Comparison of ENCODE assay signal across 27 cellular contexts in the genomic region with DNA sequence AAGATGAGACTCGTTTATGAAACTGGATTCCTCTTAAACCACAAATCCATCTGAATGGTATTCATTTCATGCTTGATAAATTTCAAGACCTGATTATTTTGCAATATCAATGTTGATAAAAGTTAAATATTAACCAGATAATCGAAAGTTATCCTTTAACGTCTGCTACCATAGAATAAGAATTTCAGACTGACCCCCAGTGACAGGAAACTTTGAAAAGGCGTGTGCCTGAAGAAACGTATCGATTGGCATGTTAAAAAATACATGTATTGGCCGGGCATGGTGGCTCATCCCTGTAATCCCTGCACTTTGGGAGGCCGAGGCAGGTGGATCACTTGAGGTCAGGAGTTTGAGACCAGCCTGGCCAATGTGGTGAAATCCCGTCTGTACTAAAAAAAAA. TPM values are rescaled to one million over a fixed set of nuclear protein-coding genes. Genes with fewer than 3 reads are reported as not detected.
DNase-seq lines count a peak whose midpoint lies in the region; ATAC-seq, FAIRE-seq and TF ChIP-seq lines count a peak whose summit lies in the region.
"Had no signal": no experiment of that assay in that cellular context is flagged by ENCODE, and none has a peak within 500 bp of the region (broad histone marks: within the 10 kb centered on the region; RNA-seq: fewer than 3 reads in every experiment).

No MANE protein-coding gene starts in this region.

- peaks cover 49% of the 10 kb centered on the region for H3K4me1 Mint-ChIP-seq in activated T-cell treated with anti-CD3 and anti-CD28 coated beads, Interleukin-2, amount 50 U/mL, for 4 hours (ENCODE audit: low read depth)

- H3K27me3 Mint-ChIP-seq in activated T-cell treated with anti-CD3 and anti-CD28 coated beads, Interleukin-2, amount 50 U/mL, for 4 hours (ENCODE audit: low read depth) = no peaks in the 10 kb centered on the region
- H3K27me3 Mint-ChIP-seq: memory B cell; naive thymus-derived CD4-positive, alpha-beta T cell had no signal

- CTCF ChIA-PET in K562 (lab: Yijun Ruan, JAX; ENCODE audit: low intra/inter-chr PET ratio) = no interaction called here

- 61% methylated on average over 9 of the region's 9 CpGs for WGBS in K562 (ENCODE audit: insufficient coverage, low coverage, missing lambda C conversion rate)
- WGBS in mesenchymal stem cell = 96% methylated on average over 7 of the region's 9 CpGs

- no TSS peak for BruUV-seq in K562 (replicated peaks; lab: Mats Ljungman, UMichigan)

- H3K36me3 ChIP-seq in K562 (ENCODE audit: control insufficient read depth, insufficient read depth, low read length) = no peaks in the 10 kb centered on the region
- H3K36me3 ChIP-seq in mesenchymal stem cell (ENCODE audit: control insufficient read depth in 1 of 2, insufficient read depth in 2 of 2, low read depth in 1 of 2, low read length in 2 of 2) = peaks cover 0 to 2% of the 10 kb centered on the region in 2 experiments
- no peaks in the 10 kb centered on the region for H3K36me3 ChIP-seq in stomach smooth muscle (ENCODE audit: control insufficient read depth in 2 of 2, insufficient read depth in 2 of 2, low read length in 2 of 2)

- TF ChIP-seq CTCF in K562 (IDR thresholded peaks at IDR 0.05 in 2 of 3, conservative IDR thresholded peaks at IDR 0.05 in 1 of 3; ENCODE audit: insufficient read depth in 2 of 3, low read depth in 1 of 3, low read length in 3 of 3) = no peak
- no peak for TF ChIP-seq CTCF in dorsolateral prefrontal cortex (IDR thresholded peaks at IDR 0.05 in 54 of 56, conservative IDR thresholded peaks at IDR 0.05 in 2 of 56; ENCODE audit: low read depth in 1 of 56, partially characterized antibody in 56 of 56)

- no peak for TF ChIP-seq EP300 in K562 (IDR thresholded peaks at IDR 0.05; ENCODE audit: low read length)

- no peak overlapping the region for H3K4me3 ChIP-seq in K562
- no peak overlapping the region for H3K4me3 ChIP-seq in mesenchymal stem cell (ENCODE audit: insufficient read depth in 1 of 2, low read depth in 1 of 2, low read length in 2 of 2)
- H3K4me3 ChIP-seq in stomach smooth muscle (ENCODE audit: low read length in 2 of 2) = no peak overlapping the region
- H3K4me3 ChIP-seq in dorsolateral prefrontal cortex = no peak overlapping the region

- intact Hi-C loops in K562 (cut with micrococcal nuclease) = no loop called here
- intact Hi-C loops in dorsolateral prefrontal cortex (cut with DNase I) = no loop called here

- no peak for ATAC-seq in K562
- ATAC-seq in activated T-cell treated with anti-CD3 and anti-CD28 coated beads, Interleukin-2, amount 50 U/mL, for 4 hours = no peak
- ATAC-seq: activated T-cell treated with anti-CD3 and anti-CD28 coated beads, Interleukin-2, amount 50 U/mL, for 72 hours; CD8-positive, alpha-beta T cell; naive thymus-derived CD4-positive, alpha-beta T cell; PC-3 had no signal

- H4K20me1 ChIP-seq in K562 (replicated peaks; ENCODE audit: control insufficient read depth, insufficient read depth, low read length) = no peaks in the 10 kb centered on the region

- H3K9ac ChIP-seq in K562 (ENCODE audit: insufficient read depth in 1 of 2, low read depth in 2 of 2, low read length in 2 of 2) (no peak overlapping the region), mesenchymal stem cell (ENCODE audit: low read length) (no peak overlapping the region), stomach smooth muscle (ENCODE audit: low read length in 2 of 2) (no peak overlapping the region)

- H3K9me3 Mint-ChIP-seq in activated T-cell treated with anti-CD3 and anti-CD28 coated beads, Interleukin-2, amount 50 U/mL, for 4 hours = no peaks in the 10 kb centered on the region
- H3K9me3 Mint-ChIP-seq: activated naive CD4-positive, alpha-beta T cell treated with anti-CD3 and anti-CD28 coated beads, Interleukin-2, amount 10 ng/mL, durations not matched to agents 7 days and 5 days; activated T-cell treated with anti-CD3 and anti-CD28 coated beads, Interleukin-2, amount 50 U/mL, for 72 hours; CD8-positive, alpha-beta T cell; memory B cell; naive thymus-derived CD4-positive, alpha-beta T cell had no signal

- H3K4me3 Mint-ChIP-seq in activated T-cell treated with anti-CD3 and anti-CD28 coated beads, Interleukin-2, amount 50 U/mL, for 4 hours = no peak overlapping the region
- H3K4me3 Mint-ChIP-seq: activated naive CD4-positive, alpha-beta T cell treated with anti-CD3 and anti-CD28 coated beads, Interleukin-2, amount 10 ng/mL, durations not matched to agents 7 days and 5 days; CD8-positive, alpha-beta T cell; memory B cell had no signal

- no peak for FAIRE-seq in K562 (lab: Jason Lieb, UNC)
- FAIRE-seq: GM18507, TTC549 had no signal

- no peak overlapping the region for H3K18ac ChIP-seq in mesenchymal stem cell (ENCODE audit: low read depth in 1 of 2, low read length in 2 of 2)

- in situ Hi-C loops in K562 (cut with MboI) = no loop called here

- H3K4ac ChIP-seq in mesenchymal stem cell (ENCODE audit: low read depth in 1 of 2, low read length in 2 of 2) = no peak overlapping the region

- no peak overlapping the region for H3K14ac ChIP-seq in mesenchymal stem cell (ENCODE audit: low read length in 2 of 2)

- no peak overlapping the region for H2AK5ac ChIP-seq in mesenchymal stem cell (ENCODE audit: low read length, severe bottlenecking)

- H2AFZ ChIP-seq in K562 (ENCODE audit: low read depth, low read length) (no peak overlapping the region), mesenchymal stem cell (ENCODE audit: low read depth, low read length) (no peak overlapping the region)

- H3K27ac ChIP-seq in K562 (ENCODE audit: extremely low read depth, low read depth, low read length) (no peak overlapping the region), mesenchymal stem cell (ENCODE audit: low read length, poor library complexity, severe bottlenecking) (peak overlapping the region; percentile 93), stomach smooth muscle (ENCODE audit: low read length) (peak overlapping the region; percentile 73), dorsolateral prefrontal cortex (peak overlapping the region in 1 of 59 donors; percentile 24)

- no peak for TF ChIP-seq RAD21 in K562 (CRISPR knock-in tag; conservative IDR thresholded peaks at IDR 0.05 in 1 of 2, IDR thresholded peaks at IDR 0.05 in 1 of 2)

- H3K4me2 ChIP-seq in K562 (ENCODE audit: insufficient read depth, low read length) (no peak overlapping the region), mesenchymal stem cell (ENCODE audit: low read length, poor library complexity, severe bottlenecking) (no peak overlapping the region)

- H2BK15ac ChIP-seq in mesenchymal stem cell (ENCODE audit: low read depth, poor library complexity, severe bottlenecking) = no peak overlapping the region

- POLR2A ChIA-PET in K562 (lab: Yijun Ruan, JAX) = no interaction called here

- no peaks in the 10 kb centered on the region for H3K36me3 Mint-ChIP-seq in activated T-cell treated with anti-CD3 and anti-CD28 coated beads, Interleukin-2, amount 50 U/mL, for 4 hours (ENCODE audit: insufficient read depth)
- H3K36me3 Mint-ChIP-seq: activated naive CD4-positive, alpha-beta T cell treated with anti-CD3 and anti-CD28 coated beads, Interleukin-2, amount 10 ng/mL, durations not matched to agents 7 days and 5 days; CD8-positive, alpha-beta T cell; memory B cell; naive thymus-derived CD4-positive, alpha-beta T cell had no signal

- H3K9me1 ChIP-seq in K562 (ENCODE audit: control insufficient read depth, insufficient read depth, low read length) = no peaks in the 10 kb centered on the region

- H2BK12ac ChIP-seq in mesenchymal stem cell (ENCODE audit: low read length in 2 of 2) = no peak overlapping the region

- H3K27me3 ChIP-seq in K562 (ENCODE audit: control insufficient read depth in 2 of 2, insufficient read depth in 2 of 2, low read length in 2 of 2) (no peaks in the 10 kb centered on the region), mesenchymal stem cell (ENCODE audit: control insufficient read depth in 1 of 2, insufficient read depth in 1 of 2, low read length in 2 of 2) (no peaks in the 10 kb centered on the region), stomach smooth muscle (ENCODE audit: control insufficient read depth in 1 of 2, insufficient read depth in 2 of 2, low read length in 2 of 2) (no peaks in the 10 kb centered on the region), dorsolateral prefrontal cortex (peaks cover 0 to 6% (median 0%) of the 10 kb centered on the region in 45 donors)

- H3K9me3 ChIP-seq in K562 (replicated peaks; ENCODE audit: control insufficient read depth, insufficient read depth, low read depth, low read length) (no peaks in the 10 kb centered on the region), mesenchymal stem cell (ENCODE audit: control insufficient read depth, low read length) (no peaks in the 10 kb centered on the region), stomach smooth muscle (ENCODE audit: control insufficient read depth in 2 of 2, low read length in 2 of 2) (no peaks in the 10 kb centered on the region)

- no peak for TF ChIP-seq POLR2A in K562 (conservative IDR thresholded peaks at IDR 0.05)

- H4K91ac ChIP-seq in mesenchymal stem cell (ENCODE audit: low read length) = no peak overlapping the region

- H2BK5ac ChIP-seq in mesenchymal stem cell (ENCODE audit: low read depth, low read length, poor library complexity, severe bottlenecking) = no peak overlapping the region

- DNase-seq in HK-2 (ENCODE audit: unreplicated experiment) (peak; percentile 34), K562 (ENCODE audit: extremely low read depth in 1 of 4, low spot score in 3 of 4) (no peak), mesenchymal stem cell (no peak), cerebellum (ENCODE audit: low spot score) (no peak), NCI-H524 (lab: John Stamatoyannopoulos, UW) (no peak), dorsolateral prefrontal cortex (no peak)
- DNase-seq in activated T-cell treated with anti-CD3 and anti-CD28 coated beads, Interleukin-2, amount 50 U/mL, for 4 hours = no peak
- DNase-seq: activated naive CD4-positive, alpha-beta T cell treated with anti-CD3 and anti-CD28 coated beads, Interleukin-2, amount 10 ng/mL, durations not matched to agents 7 days and 5 days; activated T-cell treated with anti-CD3 and anti-CD28 coated beads, Interleukin-2, amount 50 U/mL, for 72 hours; CD8-positive, alpha-beta T cell; central memory CD4-positive, alpha-beta T cell; DMS53; erythroblast; GDM1; H7; Kasumi-1; naive thymus-derived CD4-positive, alpha-beta T cell; NCI-H187; NCI-H2227 treated with DMSO at 0.1 percent for 48 hours; PC-3; SIG-M5; stimulated activated CD4-positive, alpha-beta T cell treated with anti-CD3 and anti-CD28 coated beads, Interleukin-15, amount 100 ng/mL, for 24 hours had no signal

- H4K8ac ChIP-seq in mesenchymal stem cell (ENCODE audit: low read length) = no peak overlapping the region

- no peaks in the 10 kb centered on the region for H3K79me2 ChIP-seq in K562 (ENCODE audit: control insufficient read depth, insufficient read depth, low read length)

- H3K4me1 ChIP-seq in K562 (replicated peaks in 1 of 2; ENCODE audit: control insufficient read depth in 2 of 2, insufficient read depth in 2 of 2, low read length in 2 of 2) (peaks cover 3 to 25% of the 10 kb centered on the region in 2 experiments; a peak in 4 of 5 replicates), mesenchymal stem cell (ENCODE audit: control insufficient read depth, insufficient read depth, low read depth, low read length) (peaks cover 26% of the 10 kb centered on the region), stomach smooth muscle (ENCODE audit: control insufficient read depth, insufficient read depth, low read length) (peaks cover 42% of the 10 kb centered on the region)

- no peak overlapping the region for H2BK120ac ChIP-seq in mesenchymal stem cell (ENCODE audit: low read depth, low read length)

- H3K79me1 ChIP-seq in mesenchymal stem cell (replicated peaks; ENCODE audit: low read length, poor library complexity, severe bottlenecking) = peaks cover 4% of the 10 kb centered on the region

- no peak overlapping the region for H3K23ac ChIP-seq in mesenchymal stem cell (ENCODE audit: low read length in 2 of 2)

RNA-seq across cellular contexts. Expression of a gene that starts 13.9 kb away (rescaled TPM):
- total RNA-seq in K562 (2011; cell fraction: chromatin; rRNA removed; ENCODE audit: low replicate concordance) = not detected in 2 replicates
- not detected in 2 replicates for total RNA-seq in K562 (2011; cell fraction: nucleolus; rRNA removed)
- not detected in 2 replicates for total RNA-seq in K562 (2011; cell fraction: nucleoplasm; rRNA removed)
- total RNA-seq in K562 (2014; rRNA removed) = not detected in 2 replicates
- total RNA-seq in K562 (2014; rRNA removed; fragmentation: Illumina TruSeq; extraction: Trizol) = not detected in 2 replicates
- not detected in 2 replicates for total RNA-seq in K562 (2015; rRNA removed; fragmentation: Illumina TruSeq; extraction: Trizol)
- 0.55 and 1.1 TPM in 2 replicates for total RNA-seq in K562 (2021)
- not detected in 2 replicates for polyA plus RNA-seq in K562 (2011; rRNA removed)
- polyA plus RNA-seq in K562 (2011; cell fraction: cytosol; rRNA removed) = not detected in 2 replicates
- not detected in 2 replicates for polyA plus RNA-seq in K562 (2011; cell fraction: nucleus; rRNA removed)
- not detected in 2 replicates for polyA plus RNA-seq in K562 (2012)
- polyA plus RNA-seq in K562 (2014; fragmentation: Illumina TruSeq; extraction: Trizol) = not detected in 2 replicates
- polyA plus RNA-seq in K562 (2014; fragmentation: Nextera tagmentation; extraction: Ambion mirVana) = not detected
- not detected in 2 replicates for polyA plus RNA-seq in K562 (2014; rRNA removed)
- polyA minus RNA-seq in K562 (2011; rRNA and poly(A)+ RNA removed) = not detected in 2 replicates
- polyA minus RNA-seq in K562 (2011; cell fraction: cytosol; rRNA and poly(A)+ RNA removed) = not detected in 2 replicates
- not detected in 2 replicates for polyA minus RNA-seq in K562 (2011; cell fraction: nucleus; rRNA and poly(A)+ RNA removed)
- polyA plus RNA-seq in mesenchymal stem cell (2013, experiment 1 of 2) = not detected
- not detected for polyA plus RNA-seq in mesenchymal stem cell (2013, experiment 2 of 2)
- total RNA-seq in activated T-cell treated with anti-CD3 and anti-CD28 coated beads, Interleukin-2, amount 50 U/mL, for 4 hours = 1 to 10 TPM in 1 of 3 donors, under 1 TPM in 2; 0.61 to 1.1 (median 0.87) TPM
- not detected for total RNA-seq in cerebellum
- 1 to 10 TPM in 15 of 120 experiments, not detected in 105; 1.1 to 3.2 (median 1.4) TPM for total RNA-seq in dorsolateral prefrontal cortex
- total RNA-seq: activated T-cell treated with anti-CD3 and anti-CD28 coated beads, Interleukin-2, amount 50 U/mL, for 72 hours; CD8-positive, alpha-beta T cell; H7; naive thymus-derived CD4-positive, alpha-beta T cell; omental fat pad; PC-3 had no signal
- polyA plus RNA-seq: naive thymus-derived CD4-positive, alpha-beta T cell had no signal
